ENCODE assay signal across 27 cellular contexts in the genomic region with DNA sequence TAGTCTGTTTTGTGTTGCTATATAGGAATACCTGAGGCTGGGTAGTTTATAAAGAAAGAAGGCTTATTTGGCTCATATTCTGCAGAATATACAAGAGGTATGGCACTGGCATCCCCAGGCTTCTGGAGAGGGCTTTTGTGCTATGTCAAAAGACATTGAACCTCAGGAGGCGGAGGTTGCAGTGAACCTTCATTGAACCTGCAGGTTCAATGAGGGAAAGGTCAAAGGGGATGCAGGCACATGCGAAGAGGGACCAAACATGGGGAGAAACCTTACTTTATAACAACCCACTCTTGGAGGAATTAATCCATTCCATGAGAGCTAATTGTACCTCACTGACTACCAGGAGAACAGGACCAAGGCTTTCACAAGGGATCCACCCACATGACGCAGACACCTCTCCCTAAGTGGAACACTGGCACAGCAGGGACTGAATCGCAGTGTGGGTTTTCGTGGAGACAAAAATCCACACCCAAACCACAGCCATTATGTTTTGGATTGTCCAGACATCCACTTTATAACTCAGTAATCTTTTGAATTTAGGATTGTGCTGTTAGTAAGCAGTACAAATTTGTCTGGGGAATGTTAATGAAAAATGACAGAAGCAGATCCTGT. TPM values are rescaled to one million over a fixed set of nuclear protein-coding genes. Genes with fewer than 3 reads are reported as not detected.
DNase-seq lines count a peak whose midpoint lies in the region; ATAC-seq, FAIRE-seq and TF ChIP-seq lines count a peak whose summit lies in the region.
"Had no signal": no experiment of that assay in that cellular context is flagged by ENCODE, and none has a peak within 500 bp of the region (broad histone marks: within the 10 kb centered on the region; RNA-seq: fewer than 3 reads in every experiment).

No MANE protein-coding gene starts in this region.

- H3K4me1 ChIP-seq in liver (ENCODE audit: control insufficient read depth in 4 of 4, insufficient read depth in 4 of 4, low read length in 3 of 4) (peaks cover 8 to 31% (median 24%) of the 10 kb centered on the region in 4 donors), HepG2 (ENCODE audit: insufficient read depth, low read length) (peaks cover 23% of the 10 kb centered on the region), suprapubic skin (peaks cover 22% of the 10 kb centered on the region)

- CTCF ChIA-PET in HepG2 (lab: Yijun Ruan, JAX; ENCODE audit: low intra/inter-chr PET ratio, low total read pairs): interaction anchor here (1.0 kb wide), 1 partner anchor 29 kb away, joined by 4 read pairs; no protein-coding TSS in a partner anchor

- intact Hi-C loops in HepG2 (cut with micrococcal nuclease; ENCODE audit: unreplicated experiment): no loop called here

- DNase-seq in HepG2 (ENCODE audit: low spot score) (no peak), bronchial epithelial cell (ENCODE audit: low read depth) (no peak), myocyte (ENCODE audit: low read depth) (peak; percentile 11), suprapubic skin (ENCODE audit: low spot score in 2 of 2) (no peak), C1 segment of cervical spinal cord (lab: John Stamatoyannopoulos, UW) (no peak), RPMI8226 (no peak)
- DNase-seq: 8988T; ACHN; CD4-positive, alpha-beta T cell; DMS53; H9; KBM-7; MG63; NCI-H2029; NCI-H446; NCI-H524 treated with DMSO at 0.1 percent for 48 hours; NCI-H82; NK-92 treated with Interleukin-12 subunit alpha and Interleukin-12 subunit beta, amount 100 ng/mL, for 24 hours; PC-3 had no signal

- in situ Hi-C loops in HepG2 (cut with HindIII; ENCODE audit: extremely low pct_ligation_motif_present, low pct_unique_long_range_greater_than_20kb): no loop called here

- H2AFZ ChIP-seq in HepG2 (ENCODE audit: low read length): no peak overlapping the region
- H2AFZ ChIP-seq: GM23338 had no signal

- no peaks in the 10 kb centered on the region for H3K36me3 ChIP-seq in liver (ENCODE audit: control insufficient read depth in 4 of 4, insufficient read depth in 3 of 4, low read depth in 1 of 4, low read length in 3 of 4)
- H3K36me3 ChIP-seq in HepG2 (replicated peaks in 1 of 2; ENCODE audit: control insufficient read depth in 1 of 2, insufficient read depth in 2 of 2, low read length in 2 of 2): no peaks in the 10 kb centered on the region
- H3K36me3 ChIP-seq in bronchial epithelial cell (ENCODE audit: control insufficient read depth, insufficient read depth, low read length): no peaks in the 10 kb centered on the region
- no peaks in the 10 kb centered on the region for H3K36me3 ChIP-seq in suprapubic skin
- H3K36me3 ChIP-seq: MG63 had no signal

- no peaks in the 10 kb centered on the region for H3K79me2 ChIP-seq in HepG2 (ENCODE audit: insufficient read depth, low read length)

- TF ChIP-seq CTCF in liver (IDR thresholded peaks at IDR 0.05; ENCODE audit: low read depth, low read length, missing input control): no peak
- TF ChIP-seq CTCF in HepG2 (CRISPR knock-in tag; IDR thresholded peaks at IDR 0.05): no peak
- no peak for TF ChIP-seq CTCF in bronchial epithelial cell (IDR thresholded peaks at IDR 0.05; ENCODE audit: insufficient read depth, low read length, severe bottlenecking)
- no peak for TF ChIP-seq CTCF in suprapubic skin (IDR thresholded peaks at IDR 0.05)

- H3K9me3 ChIP-seq in liver (ENCODE audit: control insufficient read depth in 4 of 4, low read length in 3 of 4) (no peaks in the 10 kb centered on the region), HepG2 (ENCODE audit: low read length) (no peaks in the 10 kb centered on the region), suprapubic skin (no peaks in the 10 kb centered on the region)
- H3K9me3 ChIP-seq: MG63, SJSA1 had no signal

- TF ChIP-seq RAD21 in liver (IDR thresholded peaks at IDR 0.05): no peak
- TF ChIP-seq RAD21 in HepG2 (CRISPR knock-in tag; IDR thresholded peaks at IDR 0.05): no peak

- no TSS peak for BruUV-seq in HepG2 (replicated peaks; lab: Mats Ljungman, UMichigan)

- POLR2A ChIA-PET in HepG2 (lab: Yijun Ruan, JAX): no interaction called here

- H4K20me1 ChIP-seq in HepG2 (ENCODE audit: insufficient read depth, low read length): no peaks in the 10 kb centered on the region

- H3K4me2 ChIP-seq in HepG2 (ENCODE audit: low read depth, low read length): no peak overlapping the region
- H3K4me2 ChIP-seq: GM23338 had no signal

- no peak for FAIRE-seq in HepG2 (lab: Jason Lieb, UNC)
- peak; percentile 52 for FAIRE-seq in bronchial epithelial cell (lab: Jason Lieb, UNC)
- FAIRE-seq: G401.6, HTR-8/SVneo had no signal

- H3K9ac ChIP-seq in liver (ENCODE audit: low read depth in 1 of 2, low read length in 2 of 2) (peak overlapping the region in 1 of 2 donors; percentile 3), HepG2 (ENCODE audit: insufficient read depth, low read depth, low read length) (no peak overlapping the region)

- TF ChIP-seq POLR2A in HepG2 (IDR thresholded peaks at IDR 0.05; ENCODE audit: insufficient read depth in 1 of 2, low read depth in 2 of 2, low read length in 2 of 2): no peak
- TF ChIP-seq POLR2A in suprapubic skin (IDR thresholded peaks at IDR 0.05): no peak

- ATAC-seq in HepG2: no peak
- no peak for ATAC-seq in HG03095 (IDR thresholded peaks at IDR 0.05; ENCODE audit: unreplicated experiment)
- ATAC-seq: GM23338, PC-3, Right ventricle myocardium inferior had no signal

- H3K27me3 ChIP-seq in liver (ENCODE audit: control insufficient read depth in 4 of 4, insufficient read depth in 4 of 4, low read length in 3 of 4) (no peaks in the 10 kb centered on the region), HepG2 (ENCODE audit: control insufficient read depth in 1 of 2, insufficient read depth in 2 of 2, low read length in 2 of 2) (no peaks in the 10 kb centered on the region), bronchial epithelial cell (ENCODE audit: control insufficient read depth, insufficient read depth, low read length) (no peaks in the 10 kb centered on the region), suprapubic skin (no peaks in the 10 kb centered on the region)
- H3K27me3 ChIP-seq: MG63, SJSA1 had no signal

- WGBS in liver: 47% methylated on average over 5 of the region's 5 CpGs
- 26% methylated on average over 3 of the region's 5 CpGs for WGBS in HepG2 (ENCODE audit: low lambda C conversion rate)
- 87% methylated on average over 5 of the region's 5 CpGs for WGBS in suprapubic skin

- H3K27ac ChIP-seq in liver (ENCODE audit: low read depth in 1 of 2, low read length in 2 of 2) (peak overlapping the region; percentile 36 to 55), HepG2 (ENCODE audit: extremely low read length, insufficient read depth, low read length) (no peak overlapping the region), suprapubic skin (peak overlapping the region; percentile 50)
- H3K27ac ChIP-seq: SJSA1 had no signal

- no peak overlapping the region for H3K4me3 ChIP-seq in liver (ENCODE audit: low read depth in 1 of 3, low read length in 3 of 3)
- no peak overlapping the region for H3K4me3 ChIP-seq in HepG2 (replicated peaks in 1 of 3; ENCODE audit: insufficient read depth in 1 of 3, low read depth in 2 of 3, low read length in 3 of 3)
- no peak overlapping the region for H3K4me3 ChIP-seq in bronchial epithelial cell (ENCODE audit: low read depth, low read length)
- H3K4me3 ChIP-seq in suprapubic skin: no peak overlapping the region
- H3K4me3 ChIP-seq: GM23338, MG63, SJSA1 had no signal

- TF ChIP-seq EP300 in HepG2 (IDR thresholded peaks at IDR 0.05; ENCODE audit: low read depth in 2 of 2, low read length in 2 of 2) (no peak), HepG2 (CRISPR knock-in tag; IDR thresholded peaks at IDR 0.05; ENCODE audit: borderline replicate concordance) (no peak), suprapubic skin (IDR thresholded peaks at IDR 0.05) (no peak)

RNA-seq across cellular contexts. Expression of gene SERPINB8, which starts 4.1 kb away (rescaled TPM):
- 1 to 10 TPM; 2.5 to 5.1 TPM for total RNA-seq in liver
- 1 to 10 TPM; 8.3 to 8.6 TPM for polyA plus RNA-seq in liver
- 2.2 and 2.6 TPM in 2 replicates for total RNA-seq in HepG2 (2016; rRNA removed; fragmentation: Illumina TruSeq; extraction: Trizol)
- total RNA-seq in HepG2 (2016; cell fraction: cytosol; rRNA removed; fragmentation: Illumina TruSeq; extraction: Trizol; ENCODE audit: low read depth): 0.30 and 0.44 TPM in 2 replicates
- 0.97 and 3.1 TPM in 2 replicates for total RNA-seq in HepG2 (2016; cell fraction: insoluble cytoplasmic fraction; rRNA removed; fragmentation: Illumina TruSeq; extraction: Trizol)
- total RNA-seq in HepG2 (2016; cell fraction: membrane; rRNA removed; fragmentation: Illumina TruSeq; extraction: Trizol): 0.40 and 0.52 TPM in 2 replicates
- 1.2 and 1.3 TPM in 2 replicates for total RNA-seq in HepG2 (2016; cell fraction: nucleus; rRNA removed; fragmentation: Illumina TruSeq; extraction: Trizol)
- 0.84 and 0.95 TPM in 2 replicates for polyA plus RNA-seq in HepG2 (2011; rRNA removed)
- 0.55 and 0.72 TPM in 2 replicates for polyA plus RNA-seq in HepG2 (2011; cell fraction: cytosol; rRNA removed)
- 0.82 and 1.1 TPM in 2 replicates for polyA plus RNA-seq in HepG2 (2011; cell fraction: nucleus; rRNA removed)
- polyA plus RNA-seq in HepG2 (2012): 0.48 and 1.1 TPM in 2 replicates
- polyA plus RNA-seq in HepG2 (2016; cell fraction: cytosol; fragmentation: Illumina TruSeq; extraction: Trizol; ENCODE audit: low read depth): 0.11 and 0.25 TPM in 2 replicates
- 1.8 TPM in 2 replicates for polyA plus RNA-seq in HepG2 (2016; cell fraction: insoluble cytoplasmic fraction; fragmentation: Illumina TruSeq; extraction: Trizol; ENCODE audit: low read depth)
- 0.27 and 0.29 TPM in 2 replicates for polyA plus RNA-seq in HepG2 (2016; cell fraction: membrane; fragmentation: Illumina TruSeq; extraction: Trizol; ENCODE audit: low read depth)
- 0.55 and 0.77 TPM in 2 replicates for polyA plus RNA-seq in HepG2 (2016; cell fraction: nucleus; fragmentation: Illumina TruSeq; extraction: Trizol; ENCODE audit: insufficient read depth, low read depth)
- 0.72 and 9.3 TPM in 2 replicates for polyA minus RNA-seq in HepG2 (2011; rRNA and poly(A)+ RNA removed; ENCODE audit: low replicate concordance)
- 0.62 and 1.2 TPM in 2 replicates for polyA minus RNA-seq in HepG2 (2011; cell fraction: cytosol; rRNA and poly(A)+ RNA removed)
- polyA minus RNA-seq in HepG2 (2011; cell fraction: nucleus; rRNA and poly(A)+ RNA removed): 3.0 TPM in 2 replicates
- total RNA-seq in bronchial epithelial cell: 27.9 and 64.8 TPM in 2 replicates
- 4.8 and 5.7 TPM in 2 replicates for total RNA-seq in myocyte
- 7.7 TPM for polyA plus RNA-seq in myocyte (2012)
- 10 to 100 TPM; 47.3 to 64.2 (median 60.5) TPM for total RNA-seq in suprapubic skin

RNA-seq across cellular contexts. Expression of gene HMSD, which starts 16.7 kb away (rescaled TPM):
- total RNA-seq in liver: under 1 TPM in 1 of 2 donors, not detected in 1; 0.28 TPM
- under 1 TPM; 0.13 to 0.14 TPM for polyA plus RNA-seq in liver
- not detected in 2 replicates for total RNA-seq in HepG2 (2016; rRNA removed; fragmentation: Illumina TruSeq; extraction: Trizol)
- not detected in 2 replicates for total RNA-seq in HepG2 (2016; cell fraction: cytosol; rRNA removed; fragmentation: Illumina TruSeq; extraction: Trizol; ENCODE audit: low read depth)
- total RNA-seq in HepG2 (2016; cell fraction: insoluble cytoplasmic fraction; rRNA removed; fragmentation: Illumina TruSeq; extraction: Trizol): not detected in 2 replicates
- total RNA-seq in HepG2 (2016; cell fraction: membrane; rRNA removed; fragmentation: Illumina TruSeq; extraction: Trizol): not detected in 2 replicates
- total RNA-seq in HepG2 (2016; cell fraction: nucleus; rRNA removed; fragmentation: Illumina TruSeq; extraction: Trizol): not detected in 2 replicates
- not detected in 2 replicates for polyA plus RNA-seq in HepG2 (2011; rRNA removed)
- not detected in 2 replicates for polyA plus RNA-seq in HepG2 (2011; cell fraction: cytosol; rRNA removed)
- polyA plus RNA-seq in HepG2 (2011; cell fraction: nucleus; rRNA removed): not detected in 2 replicates
- not detected in 2 replicates for polyA plus RNA-seq in HepG2 (2012)
- polyA plus RNA-seq in HepG2 (2016; cell fraction: cytosol; fragmentation: Illumina TruSeq; extraction: Trizol; ENCODE audit: low read depth): not detected in 2 replicates
- polyA plus RNA-seq in HepG2 (2016; cell fraction: insoluble cytoplasmic fraction; fragmentation: Illumina TruSeq; extraction: Trizol; ENCODE audit: low read depth): not detected in 2 replicates
- not detected in 2 replicates for polyA plus RNA-seq in HepG2 (2016; cell fraction: membrane; fragmentation: Illumina TruSeq; extraction: Trizol; ENCODE audit: low read depth)
- polyA plus RNA-seq in HepG2 (2016; cell fraction: nucleus; fragmentation: Illumina TruSeq; extraction: Trizol; ENCODE audit: insufficient read depth, low read depth): not detected in 2 replicates
- not detected in 2 replicates for polyA minus RNA-seq in HepG2 (2011; rRNA and poly(A)+ RNA removed; ENCODE audit: low replicate concordance)
- not detected in 2 replicates for polyA minus RNA-seq in HepG2 (2011; cell fraction: cytosol; rRNA and poly(A)+ RNA removed)
- not detected in 2 replicates for polyA minus RNA-seq in HepG2 (2011; cell fraction: nucleus; rRNA and poly(A)+ RNA removed)
- total RNA-seq in bronchial epithelial cell: 0.13 and 0.26 TPM in 2 replicates
- not detected in 2 replicates for total RNA-seq in myocyte
- polyA plus RNA-seq in myocyte (2012): not detected
- total RNA-seq in suprapubic skin: not detected
- total RNA-seq: CD4-positive, alpha-beta T cell; LHCN-M2; Right ventricle myocardium inferior had no signal

RNA-seq across cellular contexts. Expression of gene SERPINB10, which starts 58.1 kb away (rescaled TPM):
- total RNA-seq in liver: 1 to 10 TPM in 1 of 2 donors, not detected in 1; 4.6 TPM
- not detected for polyA plus RNA-seq in liver
- total RNA-seq in HepG2 (2016; rRNA removed; fragmentation: Illumina TruSeq; extraction: Trizol): not detected in 2 replicates
- not detected in 2 replicates for total RNA-seq in HepG2 (2016; cell fraction: cytosol; rRNA removed; fragmentation: Illumina TruSeq; extraction: Trizol; ENCODE audit: low read depth)
- total RNA-seq in HepG2 (2016; cell fraction: insoluble cytoplasmic fraction; rRNA removed; fragmentation: Illumina TruSeq; extraction: Trizol): not detected in 2 replicates
- total RNA-seq in HepG2 (2016; cell fraction: membrane; rRNA removed; fragmentation: Illumina TruSeq; extraction: Trizol): 0.28 TPM in 1 of 2 replicates, not detected in the other
- not detected in 2 replicates for total RNA-seq in HepG2 (2016; cell fraction: nucleus; rRNA removed; fragmentation: Illumina TruSeq; extraction: Trizol)
- polyA plus RNA-seq in HepG2 (2011; rRNA removed): not detected in 2 replicates
- 0.03 TPM in 1 of 2 replicates, not detected in the other for polyA plus RNA-seq in HepG2 (2011; cell fraction: cytosol; rRNA removed)
- not detected in 2 replicates for polyA plus RNA-seq in HepG2 (2011; cell fraction: nucleus; rRNA removed)
- polyA plus RNA-seq in HepG2 (2012): not detected in 2 replicates
- polyA plus RNA-seq in HepG2 (2016; cell fraction: cytosol; fragmentation: Illumina TruSeq; extraction: Trizol; ENCODE audit: low read depth): not detected in 2 replicates
- not detected in 2 replicates for polyA plus RNA-seq in HepG2 (2016; cell fraction: insoluble cytoplasmic fraction; fragmentation: Illumina TruSeq; extraction: Trizol; ENCODE audit: low read depth)
- not detected in 2 replicates for polyA plus RNA-seq in HepG2 (2016; cell fraction: membrane; fragmentation: Illumina TruSeq; extraction: Trizol; ENCODE audit: low read depth)
- polyA plus RNA-seq in HepG2 (2016; cell fraction: nucleus; fragmentation: Illumina TruSeq; extraction: Trizol; ENCODE audit: insufficient read depth, low read depth): not detected in 2 replicates
- not detected in 2 replicates for polyA minus RNA-seq in HepG2 (2011; rRNA and poly(A)+ RNA removed; ENCODE audit: low replicate concordance)
- polyA minus RNA-seq in HepG2 (2011; cell fraction: cytosol; rRNA and poly(A)+ RNA removed): not detected in 2 replicates
- not detected in 2 replicates for polyA minus RNA-seq in HepG2 (2011; cell fraction: nucleus; rRNA and poly(A)+ RNA removed)
- under 0.01 and 0.79 TPM in 2 replicates for total RNA-seq in bronchial epithelial cell
- not detected in 2 replicates for total RNA-seq in myocyte
- polyA plus RNA-seq in myocyte (2012): not detected
- total RNA-seq in suprapubic skin: 1 to 10 TPM in 2 of 4 donors, under 1 TPM in 1, not detected in 1; 0.21 to 1.9 (median 1.0) TPM
- total RNA-seq: CD4-positive, alpha-beta T cell; GM23338; H9; LHCN-M2; PC-3; Right ventricle myocardium inferior; SJSA1 had no signal
- polyA plus RNA-seq: GM23338 had no signal
